ENCODE assay signal across 19 cellular contexts in genomic region chr2:106261871-106262321, GRCh38.
DNase-seq lines count a peak whose midpoint lies in the region; ATAC-seq, FAIRE-seq and TF ChIP-seq lines count a peak whose summit lies in the region.
"Had no signal": no experiment of that assay in that cellular context is flagged by ENCODE, and none has a peak within 500 bp of the region (broad histone marks: within the 10 kb centered on the region; RNA-seq: fewer than 3 reads in every experiment).

No MANE protein-coding gene starts in this region.

- no peak for DNase-seq in stimulated activated naive CD8-positive, alpha-beta T cell treated with anti-CD3 and anti-CD28 coated beads, Interleukin-15, amount 100 ng/mL, for 72 hours
- no peak for DNase-seq in stimulated activated naive CD8-positive, alpha-beta T cell treated with anti-CD3 and anti-CD28 coated beads, Interleukin-15, Interleukin-2, amounts not matched to agents 100 U/mL and 50 U/mL, for 24 hours
- DNase-seq in H1 (ENCODE audit: low read depth in 1 of 2, low spot score in 2 of 2) = no peak
- no peak for DNase-seq in naive thymus-derived CD4-positive, alpha-beta T cell
- DNase-seq in urothelium cell line (ENCODE audit: low spot score) = no peak
- DNase-seq in T-helper 9 cell = no peak
- no peak for DNase-seq in left colon
- DNase-seq in NCI-H2227 treated with DMSO at 0.1 percent for 48 hours (lab: John Stamatoyannopoulos, UW) = no peak
- DNase-seq: Calu3; CD4-positive, alpha-beta T cell; DMS79; KBM-7; NCI-H1092; NCI-H1694; NCI-H748 treated with DMSO at 0.1 percent for 48 hours; PC-9 had no signal

- CTCF ChIA-PET in H1 (lab: Charles Lee; ENCODE audit: partially characterized antibody) = interaction anchor here (0.6 to 0.8 kb wide), 2 partner anchors 9 to 12 kb away, joined by 3 to 4 read pairs; no protein-coding TSS in a partner anchor
- CTCF ChIA-PET in naive thymus-derived CD4-positive, alpha-beta T cell (lab: Charles Lee) = no interaction called here

- H3K14ac ChIP-seq in H1 (ENCODE audit: insufficient read length) = no peak overlapping the region

- H3K27me3 ChIP-seq in H1 (replicated peaks in 1 of 4; ENCODE audit: control insufficient read depth in 3 of 4, extremely low read depth in 1 of 4, insufficient read depth in 3 of 4, low read length in 3 of 4) = no peaks in the 10 kb centered on the region
- no peaks in the 10 kb centered on the region for H3K27me3 ChIP-seq in naive thymus-derived CD4-positive, alpha-beta T cell (ENCODE audit: control insufficient read depth in 2 of 2, insufficient read depth in 2 of 2, low read length in 2 of 2)

- H4K91ac ChIP-seq in H1 (replicated peaks; ENCODE audit: insufficient read length, low read length) = no peak overlapping the region

- H3K27me3 Mint-ChIP-seq in stimulated activated naive CD8-positive, alpha-beta T cell treated with anti-CD3 and anti-CD28 coated beads, Interleukin-15, amount 100 ng/mL, for 72 hours = no peaks in the 10 kb centered on the region
- H3K27me3 Mint-ChIP-seq in naive thymus-derived CD4-positive, alpha-beta T cell = peaks cover 0 to 6% (median 0%) of the 10 kb centered on the region in 5 donors
- H3K27me3 Mint-ChIP-seq: CD4-positive, alpha-beta T cell had no signal

- H2BK15ac ChIP-seq in H1 (ENCODE audit: low read length) = peak overlapping the region; percentile 72; the same call in 1 of the 2 replicates

- no peak overlapping the region for H2BK120ac ChIP-seq in H1 (replicated peaks; ENCODE audit: low read depth, low read length)

- H3K27ac ChIP-seq in H1 (ENCODE audit: low read depth, low read length) = no peak overlapping the region
- H3K27ac ChIP-seq in naive thymus-derived CD4-positive, alpha-beta T cell (ENCODE audit: low read depth, low read length) = no peak overlapping the region
- H3K27ac ChIP-seq: PC-9 had no signal

- WGBS in H1 (ENCODE audit: extremely low coverage in 1 of 2, insufficient coverage in 1 of 2, insufficient read length in 1 of 2, insufficient replicate concordance in 2 of 2, low coverage in 1 of 2, low lambda C conversion rate in 2 of 2, missing lambda C conversion rate in 1 of 2), 2 experiments = 75% methylated on average over 6 of the region's 6 CpGs; no CpG with 5 or more reads in 1 of the 2 experiments

- no peaks in the 10 kb centered on the region for H3K23me2 ChIP-seq in H1 (ENCODE audit: low read depth, low read length)

- no peak for TF ChIP-seq RAD21 in H1 (IDR thresholded peaks at IDR 0.05 in 1 of 2, conservative IDR thresholded peaks at IDR 0.05 in 1 of 2; ENCODE audit: low read depth in 2 of 2, low read length in 2 of 2)

- no peaks in the 10 kb centered on the region for H3K4me1 Mint-ChIP-seq in stimulated activated naive CD8-positive, alpha-beta T cell treated with anti-CD3 and anti-CD28 coated beads, Interleukin-15, amount 100 ng/mL, for 72 hours
- peaks cover 0 to 1% (median 0%) of the 10 kb centered on the region in 7 donors for H3K4me1 Mint-ChIP-seq in naive thymus-derived CD4-positive, alpha-beta T cell

- H4K5ac ChIP-seq in H1 (ENCODE audit: insufficient read length, low read depth, low read length) = no peak overlapping the region

- H3K4ac ChIP-seq in H1 (replicated peaks; ENCODE audit: insufficient read length, low read depth, low read length) = no peak overlapping the region

- no peak overlapping the region for H2BK5ac ChIP-seq in H1 (ENCODE audit: low read depth, low read length)

- TF ChIP-seq POLR2A in H1 (IDR thresholded peaks at IDR 0.05; ENCODE audit: control extremely low read depth in 1 of 2, low read depth in 2 of 2, low read length in 2 of 2) = no peak

- no peaks in the 10 kb centered on the region for H3K79me1 ChIP-seq in H1 (ENCODE audit: low read depth, low read length)

- H3K4me1 ChIP-seq in H1 (replicated peaks in 1 of 4; ENCODE audit: control insufficient read depth in 3 of 4, insufficient read depth in 4 of 4, low read length in 3 of 4) = no peaks in the 10 kb centered on the region
- H3K4me1 ChIP-seq in naive thymus-derived CD4-positive, alpha-beta T cell (ENCODE audit: control insufficient read depth in 2 of 2, insufficient read depth in 2 of 2, low read length in 2 of 2) = no peaks in the 10 kb centered on the region

- no peak overlapping the region for H3K4me2 ChIP-seq in H1 (ENCODE audit: insufficient read depth in 1 of 2, low read depth in 2 of 2, low read length in 2 of 2)
- H3K4me2 ChIP-seq: PC-9 had no signal

- FAIRE-seq in H1 (lab: Jason Lieb, UNC) (no peak), urothelium cell line (lab: Jason Lieb, UNC) (peak; percentile 35)
- FAIRE-seq: GM12892, HTR-8/SVneo had no signal

- TF ChIP-seq EP300 in H1 (IDR thresholded peaks at IDR 0.05; ENCODE audit: borderline replicate concordance in 1 of 2, low read depth in 2 of 2, low read length in 2 of 2) = no peak

- H3K9ac ChIP-seq in H1 (replicated peaks in 1 of 4; ENCODE audit: extremely low read depth in 1 of 4, low read depth in 3 of 4, low read length in 3 of 4) = no peak overlapping the region

- H3K4me3 Mint-ChIP-seq in stimulated activated naive CD8-positive, alpha-beta T cell treated with anti-CD3 and anti-CD28 coated beads, Interleukin-15, amount 100 ng/mL, for 72 hours = no peak overlapping the region
- H3K4me3 Mint-ChIP-seq in naive thymus-derived CD4-positive, alpha-beta T cell = peak overlapping the region in 6 of 10 donors; percentile 10 to 82 (median 23)
- H3K4me3 Mint-ChIP-seq: CD4-positive, alpha-beta T cell had no signal

- H3K18ac ChIP-seq in H1 (ENCODE audit: extremely low read depth, low read length) = no peak overlapping the region

- peak overlapping the region; percentile 44; the same call in 1 of the 2 replicates for H2AFZ ChIP-seq in H1 (ENCODE audit: low read length)
- H2AFZ ChIP-seq: PC-9 had no signal

- POLR2A ChIA-PET in H1 (lab: Charles Lee; ENCODE audit: partially characterized antibody) = interaction anchor here (1.1 to 1.5 kb wide), 3 partner anchors 9 to 11 kb away, joined by 3 to 6 read pairs (median 4); no protein-coding TSS in a partner anchor
- POLR2A ChIA-PET in naive thymus-derived CD4-positive, alpha-beta T cell (lab: Charles Lee) = interaction anchor here (0.9 kb wide), 1 partner anchor 10 kb away, joined by 3 read pairs; no protein-coding TSS in a partner anchor

- peak; percentile 20 for ATAC-seq in stimulated activated naive CD8-positive, alpha-beta T cell treated with anti-CD3 and anti-CD28 coated beads, Interleukin-15, amount 100 ng/mL, for 72 hours
- ATAC-seq in stimulated activated naive CD8-positive, alpha-beta T cell treated with anti-CD3 and anti-CD28 coated beads, Interleukin-15, Interleukin-2, amounts not matched to agents 100 U/mL and 50 U/mL, for 24 hours = no peak
- ATAC-seq in naive thymus-derived CD4-positive, alpha-beta T cell = no peak
- ATAC-seq in left colon = no peak
- ATAC-seq: Right ventricle myocardium inferior had no signal

- no peak overlapping the region for H2BK20ac ChIP-seq in H1 (ENCODE audit: low read length)

- no peak overlapping the region for H3K23ac ChIP-seq in H1 (ENCODE audit: insufficient read length)

- no peaks in the 10 kb centered on the region for H3K79me2 ChIP-seq in H1 (ENCODE audit: control insufficient read depth in 1 of 2, insufficient read depth in 2 of 2, low read length in 2 of 2)

- peak overlapping the region in 1 of 2 donors; percentile 7 for H3K27ac Mint-ChIP-seq in stimulated activated naive CD8-positive, alpha-beta T cell treated with anti-CD3 and anti-CD28 coated beads, Interleukin-15, amount 100 ng/mL, for 72 hours
- no peak overlapping the region for H3K27ac Mint-ChIP-seq in naive thymus-derived CD4-positive, alpha-beta T cell
- H3K27ac Mint-ChIP-seq: CD4-positive, alpha-beta T cell had no signal

- no peak overlapping the region for H2BK12ac ChIP-seq in H1 (ENCODE audit: low read depth, low read length)

- H3K36me3 ChIP-seq in H1 (ENCODE audit: control insufficient read depth in 2 of 4, insufficient read depth in 4 of 4, low read length in 3 of 4) = no peaks in the 10 kb centered on the region
- H3K36me3 ChIP-seq in naive thymus-derived CD4-positive, alpha-beta T cell (ENCODE audit: control insufficient read depth in 2 of 3, insufficient read depth in 3 of 3, low read length in 3 of 3) = no peaks in the 10 kb centered on the region

- TF ChIP-seq CTCF in H1 (IDR thresholded peaks at IDR 0.05; ENCODE audit: control extremely low read depth in 1 of 3, insufficient read depth in 1 of 3, low read depth in 1 of 3, low read length in 3 of 3) = no peak

- H3K36me3 Mint-ChIP-seq in naive thymus-derived CD4-positive, alpha-beta T cell = no peaks in the 10 kb centered on the region

- no peak overlapping the region for H3K56ac ChIP-seq in H1 (replicated peaks; ENCODE audit: insufficient read length, low read depth, low read length)

- no peaks in the 10 kb centered on the region for H4K20me1 ChIP-seq in H1 (replicated peaks in 1 of 2; ENCODE audit: control insufficient read depth in 1 of 2, insufficient read depth in 2 of 2, low read length in 2 of 2)

- H4K8ac ChIP-seq in H1 (ENCODE audit: extremely low read depth, insufficient read depth, low read length) = no peak overlapping the region

- intact Hi-C loops in naive thymus-derived CD4-positive, alpha-beta T cell (cut with micrococcal nuclease) = loop anchor here in 1 of 2 donors (1.0 kb wide), 1 partner anchor 8 kb away; no protein-coding TSS in a partner anchor
- intact Hi-C loops in left colon (cut with DNase I, micrococcal nuclease) = no loop called here

- no peaks in the 10 kb centered on the region for H3K9me3 Mint-ChIP-seq in stimulated activated naive CD8-positive, alpha-beta T cell treated with anti-CD3 and anti-CD28 coated beads, Interleukin-15, amount 100 ng/mL, for 72 hours
- peaks cover 0 to 2% (median 0%) of the 10 kb centered on the region in 11 donors for H3K9me3 Mint-ChIP-seq in naive thymus-derived CD4-positive, alpha-beta T cell
- H3K9me3 Mint-ChIP-seq: CD4-positive, alpha-beta T cell had no signal

- no peak overlapping the region for H3K4me3 ChIP-seq in H1 (ENCODE audit: extremely low read depth in 1 of 4, insufficient read depth in 2 of 4, low read depth in 3 of 4, low read length in 4 of 4)
- no peak overlapping the region for H3K4me3 ChIP-seq in naive thymus-derived CD4-positive, alpha-beta T cell (ENCODE audit: low read length)
- H3K4me3 ChIP-seq: PC-9 had no signal

- H2AK5ac ChIP-seq in H1 (ENCODE audit: low read depth, low read length) = no peak overlapping the region

- H3K9me3 ChIP-seq in H1 (ENCODE audit: insufficient read depth in 2 of 2, low read depth in 1 of 2, low read length in 1 of 2) = no peaks in the 10 kb centered on the region
- no peaks in the 10 kb centered on the region for H3K9me3 ChIP-seq in naive thymus-derived CD4-positive, alpha-beta T cell (ENCODE audit: control insufficient read depth in 2 of 3, low read length in 3 of 3)

TF ChIP-seq in H1, 55 proteins besides CTCF, POLR2A, EP300 and RAD21 (continues in another document):
- TF ChIP-seq RNF2 (IDR thresholded peaks at IDR 0.05; ENCODE audit: borderline replicate concordance, low read depth, low read length, missing control alignments, poor library complexity, severe bottlenecking) = no peak
- TF ChIP-seq JUN (IDR thresholded peaks at IDR 0.05; ENCODE audit: low read depth, low read length) = no peak
- TF ChIP-seq GABPA (IDR thresholded peaks at IDR 0.05; ENCODE audit: borderline replicate concordance, insufficient read depth, low read length) = no peak
- no peak for TF ChIP-seq PHF8 (conservative IDR thresholded peaks at IDR 0.05; ENCODE audit: low read depth, low read length)
- TF ChIP-seq CBX8 (IDR thresholded peaks at IDR 0.05; ENCODE audit: borderline replicate concordance, low read depth, low read length) = no peak

Comparison
In these comparisons a context has a peak if more than half of its experiments do, and no peak if none do; other contexts are left out.
1. H3K4me3 Mint-ChIP-seq: peak in naive thymus-derived CD4-positive, alpha-beta T cell (6 of 10); none in stimulated activated naive CD8-positive, alpha-beta T cell treated with anti-CD3 and anti-CD28 coated beads, Interleukin-15, amount 100 ng/mL, for 72 hours (0 of 2).